Comparison of ENCODE assay signal across 8 cellular contexts in the genomic region with DNA sequence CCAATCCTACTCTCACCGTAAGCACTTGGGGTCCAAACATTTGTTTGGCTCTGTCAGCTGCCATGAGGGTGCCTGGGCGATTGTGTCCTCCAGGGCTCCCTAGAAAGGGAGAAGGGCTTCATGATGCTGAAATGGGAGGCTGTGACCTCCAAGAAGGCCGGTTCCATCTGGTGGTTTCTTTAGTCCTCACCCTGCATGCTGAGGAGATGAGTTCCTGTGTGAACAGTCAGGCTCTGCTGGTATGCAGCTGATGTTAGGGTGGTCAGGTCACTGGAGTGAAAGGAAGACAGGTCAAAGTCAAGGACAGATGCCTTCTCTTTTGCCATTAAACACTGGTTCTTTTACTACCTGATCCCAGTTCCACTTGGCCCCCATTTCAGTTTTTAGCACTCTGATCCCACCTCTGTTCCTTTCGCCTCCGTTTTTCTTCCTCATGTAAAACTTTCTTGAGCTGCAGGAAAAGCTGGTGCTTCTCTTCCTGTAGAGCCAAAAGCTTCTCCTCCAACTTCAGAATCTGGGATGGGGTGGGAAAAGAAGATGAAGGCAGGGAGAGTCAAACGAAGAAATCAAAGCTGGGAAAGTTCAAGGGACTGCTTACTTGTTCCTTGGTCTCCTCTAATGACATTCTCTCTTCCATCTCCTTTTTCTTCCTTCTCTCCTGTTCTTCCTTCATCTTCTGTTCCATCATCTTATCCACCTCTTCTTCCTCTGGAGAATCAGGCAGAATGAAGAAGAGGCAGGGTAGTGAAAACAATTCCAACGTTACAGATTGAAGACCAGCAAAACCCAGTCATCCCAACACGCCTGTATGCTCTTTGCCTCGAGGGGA. TPM values are rescaled to one million over a fixed set of nuclear protein-coding genes. Genes with fewer than 3 reads are reported as not detected.
DNase-seq lines count a peak whose midpoint lies in the region; ATAC-seq and TF ChIP-seq lines count a peak whose summit lies in the region.

No MANE protein-coding gene starts in this region.

- H3K9me3 Mint-ChIP-seq in activated naive CD4-positive, alpha-beta T cell treated with anti-CD3 and anti-CD28 coated beads, Interleukin-2, amount 50 U/mL, for 72 hours, result no peaks in the 10 kb centered on the region
- no peaks in the 10 kb centered on the region for H3K9me3 Mint-ChIP-seq in type B pancreatic cell

- H3K27ac ChIP-seq in left ventricle myocardium inferior (replicated peaks) (peak overlapping the region; percentile 97), left lung (peak overlapping the region; percentile 92 to 96)

- intact Hi-C loops in left ventricle myocardium inferior (cut with micrococcal nuclease) (no loop called here), left ventricle myocardium superior (cut with micrococcal nuclease) (no loop called here), left lung (cut with DNase I) (no loop called here)

- peak overlapping the region; percentile 95 to 98 for H3K27ac Mint-ChIP-seq in activated naive CD4-positive, alpha-beta T cell treated with anti-CD3 and anti-CD28 coated beads, Interleukin-2, amount 50 U/mL, for 72 hours
- peak overlapping the region; percentile 82 for H3K27ac Mint-ChIP-seq in type B pancreatic cell

- peaks cover 37% of the 10 kb centered on the region for H3K4me1 Mint-ChIP-seq in type B pancreatic cell (ENCODE audit: unreplicated experiment)

- H3K4me3 ChIP-seq in left ventricle myocardium inferior (peak overlapping the region; percentile 84), left lung (peak overlapping the region; percentile 79 to 86)

- H3K36me3 ChIP-seq in left ventricle myocardium inferior (peaks cover 83% of the 10 kb centered on the region), left lung (peaks cover 7 to 81% of the 10 kb centered on the region in 2 donors)

- H3K9me3 ChIP-seq in left ventricle myocardium inferior (replicated peaks) (no peaks in the 10 kb centered on the region), left lung (no peaks in the 10 kb centered on the region)

- TF ChIP-seq CTCF in left ventricle myocardium inferior (IDR thresholded peaks at IDR 0.05; ENCODE audit: borderline replicate concordance) (no peak), left lung (IDR thresholded peaks at IDR 0.05) (no peak), type B pancreatic cell (conservative IDR thresholded peaks at IDR 0.05) (no peak)

- H3K4me1 ChIP-seq in left ventricle myocardium inferior, result peaks cover 69% of the 10 kb centered on the region
- peaks cover 28 to 61% of the 10 kb centered on the region in 2 donors for H3K4me1 ChIP-seq in left lung

- H3K36me3 Mint-ChIP-seq in activated naive CD4-positive, alpha-beta T cell treated with anti-CD3 and anti-CD28 coated beads, Interleukin-2, amount 50 U/mL, for 72 hours, result peaks cover 41 to 45% of the 10 kb centered on the region in 2 donors
- H3K36me3 Mint-ChIP-seq in type B pancreatic cell, result peaks cover 27% of the 10 kb centered on the region

- H3K4me3 Mint-ChIP-seq in type B pancreatic cell, result peak overlapping the region; percentile 87

- H3K27me3 ChIP-seq in left ventricle myocardium inferior (ENCODE audit: low read depth), result no peaks in the 10 kb centered on the region
- no peaks in the 10 kb centered on the region for H3K27me3 ChIP-seq in left lung

- no peak for ATAC-seq in left ventricle myocardium superior
- ATAC-seq in activated naive CD4-positive, alpha-beta T cell treated with anti-CD3 and anti-CD28 coated beads, Interleukin-2, amount 50 U/mL, for 72 hours, result no peak
- ATAC-seq in left lung, result no peak
- ATAC-seq in GM18907 (IDR thresholded peaks at IDR 0.05; ENCODE audit: unreplicated experiment), result no peak

- no peaks in the 10 kb centered on the region for H3K27me3 Mint-ChIP-seq in type B pancreatic cell

- DNase-seq in left ventricle myocardium inferior (no peak), left ventricle myocardium superior (no peak), left lung (no peak), type B pancreatic cell (ENCODE audit: extremely low spot score, unreplicated experiment) (no peak), UCSD-AML1 (lab: John Stamatoyannopoulos, UW; ENCODE audit: unreplicated experiment) (no peak), anterior cingulate cortex (lab: John Stamatoyannopoulos, UW) (no peak)
- no peak for DNase-seq in activated naive CD4-positive, alpha-beta T cell treated with anti-CD3 and anti-CD28 coated beads, Interleukin-2, amount 50 U/mL, for 72 hours (ENCODE audit: low spot score in 2 of 2)

RNA-seq across cellular contexts. Expression of a gene that starts 1.1 kb away (rescaled TPM):
- total RNA-seq in left ventricle myocardium inferior, result 66.1 TPM
- total RNA-seq in left ventricle myocardium superior, result 75.0 TPM
- total RNA-seq in activated naive CD4-positive, alpha-beta T cell treated with anti-CD3 and anti-CD28 coated beads, Interleukin-2, amount 50 U/mL, for 72 hours, result 10 to 100 TPM; 36.3 to 48.6 TPM
- total RNA-seq in left lung, result 10 to 100 TPM; 48.2 to 54.9 TPM
- total RNA-seq in type B pancreatic cell (ENCODE audit: low replicate concordance), result 75.0 and 75.4 TPM in 2 replicates

RNA-seq across cellular contexts. Expression of a gene that starts 6.7 kb away (rescaled TPM):
- total RNA-seq in left ventricle myocardium inferior (250 TPM), left ventricle myocardium superior (311 TPM), left lung (100 to 1,000 TPM; 307 to 622 TPM), type B pancreatic cell (ENCODE audit: low replicate concordance) (454 and 510 TPM in 2 replicates)
- total RNA-seq in activated naive CD4-positive, alpha-beta T cell treated with anti-CD3 and anti-CD28 coated beads, Interleukin-2, amount 50 U/mL, for 72 hours, result 100 to 1,000 TPM; 493 to 836 TPM

RNA-seq across cellular contexts. Expression of a gene that starts 15.0 kb away (rescaled TPM):
- total RNA-seq in left ventricle myocardium inferior, result 31.9 TPM
- total RNA-seq in left ventricle myocardium superior, result 34.7 TPM
- 10 to 100 TPM; 24.8 to 32.7 TPM for total RNA-seq in activated naive CD4-positive, alpha-beta T cell treated with anti-CD3 and anti-CD28 coated beads, Interleukin-2, amount 50 U/mL, for 72 hours
- 10 to 100 TPM; 27.8 to 35.2 TPM for total RNA-seq in left lung
- 49.9 and 61.5 TPM in 2 replicates for total RNA-seq in type B pancreatic cell (ENCODE audit: low replicate concordance)

RNA-seq across cellular contexts. Expression of a gene that starts 19.7 kb away (rescaled TPM):
- 0.77 TPM for total RNA-seq in left ventricle myocardium inferior
- total RNA-seq in left ventricle myocardium superior, result 0.77 TPM
- 1 to 10 TPM in 1 of 2 donors, under 1 TPM in 1; 0.18 to 1.7 TPM for total RNA-seq in activated naive CD4-positive, alpha-beta T cell treated with anti-CD3 and anti-CD28 coated beads, Interleukin-2, amount 50 U/mL, for 72 hours
- under 1 TPM; 0.37 to 0.67 TPM for total RNA-seq in left lung
- total RNA-seq in type B pancreatic cell (ENCODE audit: low replicate concordance), result 4.5 and 7.0 TPM in 2 replicates

RNA-seq across cellular contexts. Expression of a gene that starts 22.2 kb away (rescaled TPM):
- total RNA-seq in left ventricle myocardium inferior (13.4 TPM), left ventricle myocardium superior (17.3 TPM), left lung (10 to 100 TPM in 1 of 2 donors, 1 to 10 TPM in 1; 9.9 to 51.4 TPM), type B pancreatic cell (ENCODE audit: low replicate concordance) (3.2 and 8.3 TPM in 2 replicates)
- 100 to 1,000 TPM; 400 to 610 TPM for total RNA-seq in activated naive CD4-positive, alpha-beta T cell treated with anti-CD3 and anti-CD28 coated beads, Interleukin-2, amount 50 U/mL, for 72 hours
